24 cellular contexts compared by ENCODE assay signal in the genomic region with DNA sequence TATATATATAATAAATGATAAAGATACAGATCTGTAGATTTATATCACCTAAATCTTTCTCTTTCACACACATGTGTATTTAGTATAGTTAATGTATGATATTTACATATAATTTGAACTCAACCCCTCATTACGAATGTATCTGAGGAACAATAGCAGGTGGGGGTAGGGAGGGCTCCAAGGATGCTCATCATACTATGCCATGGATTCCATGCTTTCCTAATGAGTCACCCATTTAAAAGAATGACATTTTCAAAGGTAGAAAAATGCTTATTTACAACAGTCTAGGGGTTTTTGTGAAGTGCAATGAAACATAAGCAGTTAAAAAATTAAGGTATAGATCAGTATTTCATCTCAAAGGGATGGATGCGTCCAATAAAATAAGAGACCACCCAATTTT.
"Had no signal": no experiment of that assay in that cellular context is flagged by ENCODE, and none has a peak within 500 bp of the region (broad histone marks: within the 10 kb centered on the region; RNA-seq: fewer than 3 reads in every experiment).

No MANE protein-coding gene starts in this region.

- H3K27ac ChIP-seq: epithelial cell of prostate, gastroesophageal sphincter, left lung, neutrophil, pancreas, psoas muscle, upper lobe of left lung had no signal

- H3K27me3 ChIP-seq: gastroesophageal sphincter, left lung, neutrophil, pancreas, upper lobe of left lung had no signal

- H3K9me3 Mint-ChIP-seq: activated B cell treated with CpG ODN at 0.5 μM for 24 hours; activated CD4-positive, alpha-beta memory T cell treated with anti-CD3 and anti-CD28 coated beads for 36 hours; activated naive CD4-positive, alpha-beta T cell treated with anti-CD3 and anti-CD28 coated beads, Interleukin-2, amount 10 ng/mL, durations not matched to agents 7 days and 5 days; central memory CD8-positive, alpha-beta T cell; mesothelial cell of epicardium had no signal

- H3K27ac Mint-ChIP-seq: activated B cell treated with CpG ODN at 0.5 μM for 24 hours; activated CD4-positive, alpha-beta memory T cell treated with anti-CD3 and anti-CD28 coated beads for 36 hours; activated CD4-positive, alpha-beta T cell treated with anti-CD3 and anti-CD28 coated beads for 36 hours; activated naive CD4-positive, alpha-beta T cell treated with anti-CD3 and anti-CD28 coated beads, Interleukin-2, amount 10 ng/mL, durations not matched to agents 7 days and 5 days; mesothelial cell of epicardium; natural killer cell had no signal

- H3K36me3 ChIP-seq: gastroesophageal sphincter, left lung, neutrophil, pancreas, upper lobe of left lung had no signal

- H3K4me1 ChIP-seq: left lung, pancreas, psoas muscle, upper lobe of left lung had no signal

- FAIRE-seq: colon, pancreas had no signal

- ATAC-seq: activated CD4-positive, alpha-beta T cell treated with anti-CD3 and anti-CD28 coated beads for 36 hours; gastroesophageal sphincter; left lung; natural killer cell; pancreas; psoas muscle; right cardiac atrium had no signal

- DNase-seq: activated B cell treated with CpG ODN at 0.5 μM for 24 hours; activated CD4-positive, alpha-beta memory T cell treated with anti-CD3 and anti-CD28 coated beads for 36 hours; activated CD4-positive, alpha-beta T cell treated with anti-CD3 and anti-CD28 coated beads for 36 hours; activated effector memory CD4-positive, alpha-beta T cell treated with anti-CD3 and anti-CD28 coated beads, Interleukin-2, amount 50 U/mL, for 16 hours; activated naive CD4-positive, alpha-beta T cell treated with anti-CD3 and anti-CD28 coated beads, Interleukin-2, amount 10 ng/mL, durations not matched to agents 7 days and 5 days; activated T-cell treated with anti-CD3 and anti-CD28 coated beads for 4 hours; amygdala; head of caudate nucleus; left lung; natural killer cell; pancreas; psoas muscle; right cardiac atrium; stimulated activated CD4-positive, alpha-beta T cell treated with anti-CD3 and anti-CD28 coated beads, Interleukin-4, amount 100 ng/mL, for 24 hours; stimulated activated naive CD4-positive, alpha-beta T cell treated with Interleukin-2 at 50 U/mL for 16 hours; T-helper 1 cell; T-helper 9 cell; upper lobe of left lung had no signal

- H3K4me1 Mint-ChIP-seq: activated B cell treated with CpG ODN at 0.5 μM for 24 hours; activated CD4-positive, alpha-beta T cell treated with anti-CD3 and anti-CD28 coated beads for 36 hours; activated naive CD4-positive, alpha-beta T cell treated with anti-CD3 and anti-CD28 coated beads, Interleukin-2, amount 10 ng/mL, durations not matched to agents 7 days and 5 days; central memory CD8-positive, alpha-beta T cell; natural killer cell had no signal

- H3K4me3 ChIP-seq: gastroesophageal sphincter, left lung, pancreas, psoas muscle, upper lobe of left lung had no signal

- H3K27me3 Mint-ChIP-seq: activated B cell treated with CpG ODN at 0.5 μM for 24 hours; activated CD4-positive, alpha-beta memory T cell treated with anti-CD3 and anti-CD28 coated beads for 36 hours; activated CD4-positive, alpha-beta T cell treated with anti-CD3 and anti-CD28 coated beads for 36 hours; activated naive CD4-positive, alpha-beta T cell treated with anti-CD3 and anti-CD28 coated beads, Interleukin-2, amount 10 ng/mL, durations not matched to agents 7 days and 5 days; central memory CD8-positive, alpha-beta T cell had no signal

- H3K36me3 Mint-ChIP-seq: activated CD4-positive, alpha-beta memory T cell treated with anti-CD3 and anti-CD28 coated beads for 36 hours; activated naive CD4-positive, alpha-beta T cell treated with anti-CD3 and anti-CD28 coated beads, Interleukin-2, amount 10 ng/mL, durations not matched to agents 7 days and 5 days; mesothelial cell of epicardium; natural killer cell had no signal

- H3K4me3 Mint-ChIP-seq: activated B cell treated with CpG ODN at 0.5 μM for 24 hours; activated CD4-positive, alpha-beta memory T cell treated with anti-CD3 and anti-CD28 coated beads for 36 hours; activated CD4-positive, alpha-beta T cell treated with anti-CD3 and anti-CD28 coated beads for 36 hours; activated naive CD4-positive, alpha-beta T cell treated with anti-CD3 and anti-CD28 coated beads, Interleukin-2, amount 10 ng/mL, durations not matched to agents 7 days and 5 days; central memory CD8-positive, alpha-beta T cell; mesothelial cell of epicardium; natural killer cell had no signal

- H3K9me3 ChIP-seq: gastroesophageal sphincter, left lung, neutrophil, pancreas, psoas muscle, upper lobe of left lung had no signal
